Comparison of ENCODE assay signal across 12 cellular contexts in genomic region chr15:72198410-72199270, GRCh38. TPM values are rescaled to one million over a fixed set of nuclear protein-coding genes. Genes with fewer than 3 reads are reported as not detected.
DNase-seq lines count a peak whose midpoint lies in the region; ATAC-seq and FAIRE-seq lines count a peak whose summit lies in the region.
"Had no signal": no experiment of that assay in that cellular context is flagged by ENCODE, and none has a peak within 500 bp of the region (broad histone marks: within the 10 kb centered on the region; RNA-seq: fewer than 3 reads in every experiment).

No MANE protein-coding gene starts in this region.

- H3K36me3 Mint-ChIP-seq in activated CD4-positive, alpha-beta T cell treated with anti-CD3 and anti-CD28 coated beads, Interleukin-2, amount 10 ng/mL, durations not matched to agents 7 days and 5 days (ENCODE audit: low read depth): peaks cover 48% of the 10 kb centered on the region
- H3K36me3 Mint-ChIP-seq in activated naive CD8-positive, alpha-beta T cell treated with anti-CD3 and anti-CD28 coated beads for 36 hours: peaks cover 48% of the 10 kb centered on the region

- no peak for DNase-seq in activated CD4-positive, alpha-beta T cell treated with anti-CD3 and anti-CD28 coated beads, Interleukin-2, amount 10 ng/mL, durations not matched to agents 7 days and 5 days
- DNase-seq in activated CD4-positive, alpha-beta T cell treated with anti-CD3 and anti-CD28 coated beads for 4 hours: no peak
- DNase-seq in NCI-H1105 treated with DMSO at 0.1 percent for 48 hours (lab: John Stamatoyannopoulos, UW): peak; percentile 89
- DNase-seq in activated naive CD8-positive, alpha-beta T cell treated with anti-CD3 and anti-CD28 coated beads for 36 hours: no peak
- DNase-seq in small intestine: peak; percentile 39
- DNase-seq in HUDEP-2 (lab: John Stamatoyannopoulos, UW; ENCODE audit: unreplicated experiment in 76 of 76): no peak
- DNase-seq: central memory CD4-positive, alpha-beta T cell; gastrocnemius medialis; NCI-H2171 had no signal

- H3K4me3 Mint-ChIP-seq in activated CD4-positive, alpha-beta T cell treated with anti-CD3 and anti-CD28 coated beads, Interleukin-2, amount 10 ng/mL, durations not matched to agents 7 days and 5 days: no peak overlapping the region
- peak overlapping the region; percentile 32 for H3K4me3 Mint-ChIP-seq in activated naive CD8-positive, alpha-beta T cell treated with anti-CD3 and anti-CD28 coated beads for 36 hours

- WGBS in small intestine, 3 donors: 48 to 77% (median 67%) methylated on average over 10 of the region's 10 CpGs

- H3K4me3 ChIP-seq in small intestine (ENCODE audit: low read depth in 1 of 2, low read length in 2 of 2): no peak overlapping the region

- H3K9me3 Mint-ChIP-seq in activated CD4-positive, alpha-beta T cell treated with anti-CD3 and anti-CD28 coated beads, Interleukin-2, amount 10 ng/mL, durations not matched to agents 7 days and 5 days: no peaks in the 10 kb centered on the region
- H3K9me3 Mint-ChIP-seq in activated naive CD8-positive, alpha-beta T cell treated with anti-CD3 and anti-CD28 coated beads for 36 hours: no peaks in the 10 kb centered on the region

- peaks cover 0 to 3% of the 10 kb centered on the region in 2 donors for H3K4me1 ChIP-seq in small intestine (ENCODE audit: control insufficient read depth in 2 of 2, insufficient read depth in 1 of 2, low read depth in 1 of 2, low read length in 1 of 2)

- no peaks in the 10 kb centered on the region for H3K9me3 ChIP-seq in small intestine (ENCODE audit: control insufficient read depth, low read depth)
- H3K9me3 ChIP-seq: gastrocnemius medialis, stomach had no signal

- no peak overlapping the region for H3K27ac ChIP-seq in small intestine (ENCODE audit: low read depth in 1 of 2, low read length in 1 of 2)
- H3K27ac ChIP-seq: stomach had no signal

- CTCF ChIA-PET in activated CD4-positive, alpha-beta T cell treated with anti-CD3 and anti-CD28 coated beads, Interleukin-2, amount 10 ng/mL, durations not matched to agents 7 days and 5 days (lab: Charles Lee): interaction anchor here (0.6 to 6.5 kb wide), 2 partner anchors 11 to 29 kb away, joined by 3 to 36 read pairs; no protein-coding TSS in a partner anchor

- H3K36me3 ChIP-seq in small intestine (ENCODE audit: control insufficient read depth in 2 of 2, insufficient read depth in 2 of 2, low read length in 2 of 2): peaks cover 11 to 21% of the 10 kb centered on the region in 2 donors

- peaks cover 15% of the 10 kb centered on the region for H3K27me3 Mint-ChIP-seq in activated CD4-positive, alpha-beta T cell treated with anti-CD3 and anti-CD28 coated beads, Interleukin-2, amount 10 ng/mL, durations not matched to agents 7 days and 5 days
- peaks cover 20% of the 10 kb centered on the region for H3K27me3 Mint-ChIP-seq in activated naive CD8-positive, alpha-beta T cell treated with anti-CD3 and anti-CD28 coated beads for 36 hours

- H3K27me3 ChIP-seq in small intestine (ENCODE audit: control insufficient read depth in 2 of 2, insufficient read depth in 2 of 2, low read length in 2 of 2): no peaks in the 10 kb centered on the region
- H3K27me3 ChIP-seq: gastrocnemius medialis had no signal

- peak overlapping the region; percentile 33 for H3K27ac Mint-ChIP-seq in activated CD4-positive, alpha-beta T cell treated with anti-CD3 and anti-CD28 coated beads, Interleukin-2, amount 10 ng/mL, durations not matched to agents 7 days and 5 days
- H3K27ac Mint-ChIP-seq in activated naive CD8-positive, alpha-beta T cell treated with anti-CD3 and anti-CD28 coated beads for 36 hours: peak overlapping the region; percentile 68

- POLR2A ChIA-PET in activated CD4-positive, alpha-beta T cell treated with anti-CD3 and anti-CD28 coated beads, Interleukin-2, amount 10 ng/mL, durations not matched to agents 7 days and 5 days (lab: Charles Lee): no interaction called here

- peaks cover 16% of the 10 kb centered on the region for H3K4me1 Mint-ChIP-seq in activated CD4-positive, alpha-beta T cell treated with anti-CD3 and anti-CD28 coated beads, Interleukin-2, amount 10 ng/mL, durations not matched to agents 7 days and 5 days
- H3K4me1 Mint-ChIP-seq in activated naive CD8-positive, alpha-beta T cell treated with anti-CD3 and anti-CD28 coated beads for 36 hours: peaks cover 21% of the 10 kb centered on the region

- no peak for FAIRE-seq in small intestine (lab: Jason Lieb, UNC)

- ATAC-seq in HG03520 (IDR thresholded peaks at IDR 0.05; ENCODE audit: unreplicated experiment): no peak
- ATAC-seq in GM21447 (IDR thresholded peaks at IDR 0.05; ENCODE audit: unreplicated experiment): no peak

RNA-seq across cellular contexts. Expression of gene GRAMD2A, which starts 1.1 kb away (rescaled TPM):
- total RNA-seq in activated CD4-positive, alpha-beta T cell treated with anti-CD3 and anti-CD28 coated beads, Interleukin-2, amount 10 ng/mL, durations not matched to agents 7 days and 5 days: not detected
- total RNA-seq in activated naive CD8-positive, alpha-beta T cell treated with anti-CD3 and anti-CD28 coated beads for 36 hours: not detected
- polyA plus RNA-seq in small intestine: 1 to 10 TPM in 2 of 3 donors, under 1 TPM in 1; 0.67 to 7.0 (median 1.4) TPM
- total RNA-seq: gastrocnemius medialis had no signal

RNA-seq across cellular contexts. Expression of gene PKM, which starts 32.4 kb away (rescaled TPM):
- 1,000 to 10,000 TPM; 1,098 to 1,149 TPM for total RNA-seq in activated CD4-positive, alpha-beta T cell treated with anti-CD3 and anti-CD28 coated beads, Interleukin-2, amount 10 ng/mL, durations not matched to agents 7 days and 5 days
- 1,000 to 10,000 TPM; 2,301 to 2,323 TPM for total RNA-seq in activated naive CD8-positive, alpha-beta T cell treated with anti-CD3 and anti-CD28 coated beads for 36 hours
- polyA plus RNA-seq in small intestine: 100 to 1,000 TPM; 243 to 362 (median 254) TPM

Comparison
In these comparisons a context has a peak if more than half of its experiments do, and no peak if none do; other contexts are left out.
1. DNase-seq: peak in NCI-H1105 treated with DMSO at 0.1 percent for 48 hours (single experiment) and small intestine (single experiment); none in activated CD4-positive, alpha-beta T cell treated with anti-CD3 and anti-CD28 coated beads, Interleukin-2, amount 10 ng/mL, durations not matched to agents 7 days and 5 days (single experiment), activated CD4-positive, alpha-beta T cell treated with anti-CD3 and anti-CD28 coated beads for 4 hours (0 of 2), activated naive CD8-positive, alpha-beta T cell treated with anti-CD3 and anti-CD28 coated beads for 36 hours (single experiment) and HUDEP-2 (0 of 76).